Comparison of ENCODE assay signal across 11 cellular contexts in genomic region chr9:38423273-38423938, GRCh38. TPM values are rescaled to one million over a fixed set of nuclear protein-coding genes. Genes with fewer than 3 reads are reported as not detected.
DNase-seq lines count a peak whose midpoint lies in the region; ATAC-seq and TF ChIP-seq lines count a peak whose summit lies in the region.
"Had no signal": no experiment of that assay in that cellular context is flagged by ENCODE, and none has a peak within 500 bp of the region (broad histone marks: within the 10 kb centered on the region; RNA-seq: fewer than 3 reads in every experiment).

No MANE protein-coding gene starts in this region.

- ATAC-seq in GM21619 (IDR thresholded peaks at IDR 0.05; ENCODE audit: unreplicated experiment), result no peak

- no peak overlapping the region for H3K27ac Mint-ChIP-seq in CD4-positive, alpha-beta memory T cell
- H3K27ac Mint-ChIP-seq in endothelial cell (ENCODE audit: unreplicated experiment), result no peak overlapping the region
- H3K27ac Mint-ChIP-seq in progenitor cell of endocrine pancreas, result no peak overlapping the region
- H3K27ac Mint-ChIP-seq: IgD-negative memory B cell had no signal

- H3K4me1 ChIP-seq in CD4-positive, alpha-beta memory T cell (ENCODE audit: insufficient read depth, low read length), result peaks cover 5% of the 10 kb centered on the region
- H3K4me1 ChIP-seq in HUES6 (ENCODE audit: control insufficient read depth, insufficient read depth, low read length), result peaks cover 41% of the 10 kb centered on the region

- H3K36me3 Mint-ChIP-seq in CD4-positive, alpha-beta memory T cell, result no peaks in the 10 kb centered on the region
- H3K36me3 Mint-ChIP-seq in endothelial cell (ENCODE audit: low read depth, unreplicated experiment) (no peaks in the 10 kb centered on the region), progenitor cell of endocrine pancreas (ENCODE audit: insufficient read depth) (no peaks in the 10 kb centered on the region)
- H3K36me3 Mint-ChIP-seq: IgD-negative memory B cell had no signal

- no peak overlapping the region for H3K27ac ChIP-seq in CD4-positive, alpha-beta memory T cell (ENCODE audit: low read depth, low read length)
- no peak overlapping the region for H3K27ac ChIP-seq in HUES6 (ENCODE audit: low read depth, low read length)

- intact Hi-C loops in CD4-positive, alpha-beta memory T cell (cut with micrococcal nuclease), result no loop called here

- H3K36me3 ChIP-seq in CD4-positive, alpha-beta memory T cell (ENCODE audit: insufficient read depth, low read length), result no peaks in the 10 kb centered on the region
- no peaks in the 10 kb centered on the region for H3K36me3 ChIP-seq in HUES6 (ENCODE audit: control insufficient read depth, insufficient read depth, low read length)

- peaks cover 3% of the 10 kb centered on the region for H3K27me3 ChIP-seq in CD4-positive, alpha-beta memory T cell (ENCODE audit: insufficient read depth, low read length)
- peaks cover 60% of the 10 kb centered on the region for H3K27me3 ChIP-seq in HUES6 (ENCODE audit: control insufficient read depth, insufficient read depth, low read length)

- peak overlapping the region; percentile 63 for H3K9ac ChIP-seq in HUES6 (ENCODE audit: low read length)

- no peaks in the 10 kb centered on the region for H3K9me3 ChIP-seq in CD4-positive, alpha-beta memory T cell (ENCODE audit: control insufficient read depth in 1 of 2, low read length in 2 of 2)
- H3K9me3 ChIP-seq in HUES6 (ENCODE audit: control insufficient read depth, insufficient read depth, low read depth, low read length), result no peaks in the 10 kb centered on the region
- H3K9me3 ChIP-seq: mucosa of descending colon had no signal

- DNase-seq in CD4-positive, alpha-beta memory T cell, result no peak
- no peak for DNase-seq in endothelial cell (ENCODE audit: low spot score)
- no peak for DNase-seq in progenitor cell of endocrine pancreas (ENCODE audit: low spot score, unreplicated experiment)
- DNase-seq in KBM-7, result no peak
- no peak for DNase-seq in cortex of kidney (lab: John Stamatoyannopoulos, UW)
- DNase-seq: activated gamma-delta T cell treated with Interleukin-2 at 50 U/mL for 16 hours had no signal

- CTCF ChIA-PET in CD4-positive, alpha-beta memory T cell (lab: Charles Lee; ENCODE audit: partially characterized antibody), result no interaction called here

- TF ChIP-seq CTCF in endothelial cell (IDR thresholded peaks at IDR 0.05; ENCODE audit: unreplicated experiment), result no peak
- no peak for TF ChIP-seq CTCF in progenitor cell of endocrine pancreas (IDR thresholded peaks at IDR 0.05; ENCODE audit: unreplicated experiment)

- peaks cover 31 to 33% of the 10 kb centered on the region in 2 donors for H3K27me3 Mint-ChIP-seq in CD4-positive, alpha-beta memory T cell
- H3K27me3 Mint-ChIP-seq in endothelial cell (ENCODE audit: unreplicated experiment), result peaks cover 7% of the 10 kb centered on the region
- H3K27me3 Mint-ChIP-seq in progenitor cell of endocrine pancreas, result peaks cover 66% of the 10 kb centered on the region

- H3K4me3 ChIP-seq in CD4-positive, alpha-beta memory T cell (ENCODE audit: low read length in 2 of 2), result no peak overlapping the region
- peak overlapping the region; percentile 53 for H3K4me3 ChIP-seq in HUES6 (ENCODE audit: low read depth, low read length)
- H3K4me3 ChIP-seq: mucosa of descending colon had no signal

- H3K4me3 Mint-ChIP-seq in CD4-positive, alpha-beta memory T cell, result peak overlapping the region in 7 of 8 donors; percentile 27 to 72 (median 53)
- H3K4me3 Mint-ChIP-seq in endothelial cell (ENCODE audit: unreplicated experiment) (peak overlapping the region; percentile 67), progenitor cell of endocrine pancreas (ENCODE audit: low read depth) (peak overlapping the region; percentile 54)

- in situ Hi-C loops in KBM-7 (cut with MboI; ENCODE audit: low pct_unique_long_range_greater_than_20kb, low sequenced_read_pairs), result loop anchor here (25.0 kb wide), 1 partner anchor 264 kb away; no protein-coding TSS in a partner anchor

- peaks cover 0 to 15% (median 4%) of the 10 kb centered on the region in 4 donors for H3K4me1 Mint-ChIP-seq in CD4-positive, alpha-beta memory T cell
- H3K4me1 Mint-ChIP-seq in endothelial cell (ENCODE audit: unreplicated experiment), result peaks cover 3% of the 10 kb centered on the region
- peaks cover 8% of the 10 kb centered on the region for H3K4me1 Mint-ChIP-seq in progenitor cell of endocrine pancreas (ENCODE audit: low read depth)

- H3K9me3 Mint-ChIP-seq in CD4-positive, alpha-beta memory T cell, result peaks cover 0 to 2% (median 0%) of the 10 kb centered on the region in 8 donors
- H3K9me3 Mint-ChIP-seq in endothelial cell (ENCODE audit: unreplicated experiment), result no peaks in the 10 kb centered on the region
- H3K9me3 Mint-ChIP-seq in progenitor cell of endocrine pancreas (ENCODE audit: low read depth), result no peaks in the 10 kb centered on the region
- H3K9me3 Mint-ChIP-seq: IgD-negative memory B cell had no signal

- POLR2A ChIA-PET in CD4-positive, alpha-beta memory T cell (lab: Charles Lee; ENCODE audit: partially characterized antibody), result no interaction called here

RNA-seq across cellular contexts. Expression of gene IGFBPL1, which starts 0.8 kb away (rescaled TPM):
- not detected for total RNA-seq in CD4-positive, alpha-beta memory T cell
- polyA plus RNA-seq in CD4-positive, alpha-beta memory T cell, result not detected
- total RNA-seq in endothelial cell (ENCODE audit: unreplicated experiment) (9.1 TPM), progenitor cell of endocrine pancreas (4.7 and 5.1 TPM in 2 replicates)
- total RNA-seq: fibroblast of lung had no signal
- polyA plus RNA-seq: fibroblast of lung, IgD-negative memory B cell had no signal

RNA-seq across cellular contexts. Expression of gene ALDH1B1, which starts 30.9 kb away (rescaled TPM):
- 1 to 10 TPM; 3.6 to 4.1 TPM for total RNA-seq in CD4-positive, alpha-beta memory T cell
- 10 to 100 TPM; 10.5 TPM for polyA plus RNA-seq in CD4-positive, alpha-beta memory T cell
- total RNA-seq in endothelial cell (ENCODE audit: unreplicated experiment), result 18.7 TPM
- total RNA-seq in progenitor cell of endocrine pancreas, result 31.9 and 32.1 TPM in 2 replicates
